27 cellular contexts compared by ENCODE assay signal in the genomic region with DNA sequence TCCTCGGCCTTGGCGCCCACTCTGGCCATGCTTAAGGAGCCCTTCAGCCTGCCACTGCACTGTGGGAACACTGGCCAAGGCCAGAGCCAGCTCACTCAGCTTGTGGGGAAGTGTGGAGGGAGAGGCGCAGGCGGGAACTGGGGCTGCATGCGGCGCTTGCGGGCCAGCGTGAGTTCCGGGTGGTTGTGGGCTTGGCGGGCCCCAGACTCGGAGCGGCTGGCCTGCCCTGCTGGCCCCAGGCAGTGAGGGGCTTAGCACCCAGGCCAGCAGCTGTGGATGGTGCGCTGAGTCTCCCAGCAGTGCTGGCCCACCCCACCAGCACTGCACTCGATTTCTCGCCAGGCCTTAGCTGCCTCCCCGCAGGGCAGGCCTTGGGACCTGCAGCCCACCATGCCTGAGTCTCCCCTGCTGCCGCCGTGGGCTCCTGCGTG. TPM values are rescaled to one million over a fixed set of nuclear protein-coding genes. Genes with fewer than 3 reads are reported as not detected.
DNase-seq lines count a peak whose midpoint lies in the region; ATAC-seq, FAIRE-seq and TF ChIP-seq lines count a peak whose summit lies in the region.
"Had no signal": no experiment of that assay in that cellular context is flagged by ENCODE, and none has a peak within 500 bp of the region (broad histone marks: within the 10 kb centered on the region; RNA-seq: fewer than 3 reads in every experiment).

No MANE protein-coding gene starts in this region.

- WGBS in K562 (ENCODE audit: insufficient coverage, low coverage, missing lambda C conversion rate) = 42% methylated on average over 14 of the region's 19 CpGs
- 88% methylated on average over 13 of the region's 19 CpGs; no CpG with 5 or more reads in 1 of the 2 experiments for WGBS in H1 (ENCODE audit: extremely low coverage in 1 of 2, insufficient coverage in 1 of 2, insufficient read length in 1 of 2, insufficient replicate concordance in 2 of 2, low coverage in 1 of 2, low lambda C conversion rate in 2 of 2, missing lambda C conversion rate in 1 of 2), 2 experiments

- H3K27me3 Mint-ChIP-seq in osteocyte (ENCODE audit: unreplicated experiment) = no peaks in the 10 kb centered on the region
- H3K27me3 Mint-ChIP-seq: CD4-positive, alpha-beta memory T cell; CD4-positive, CD25-positive, alpha-beta regulatory T cell had no signal

- POLR2A ChIA-PET in K562 (lab: Yijun Ruan, JAX) = interaction anchor here (0.6 to 2.0 kb wide), 2 partner anchors 13 to 15 kb away, joined by 4 to 5 read pairs; no protein-coding TSS in a partner anchor
- POLR2A ChIA-PET in H1 (lab: Charles Lee; ENCODE audit: partially characterized antibody) = no interaction called here

- intact Hi-C loops in K562 (cut with micrococcal nuclease) = no loop called here

- no peak overlapping the region for H2BK120ac ChIP-seq in H1 (replicated peaks; ENCODE audit: low read depth, low read length)

- H3K9ac ChIP-seq in K562 (ENCODE audit: insufficient read depth in 1 of 2, low read depth in 2 of 2, low read length in 2 of 2) = no peak overlapping the region
- H3K9ac ChIP-seq in H1 (replicated peaks in 1 of 4; ENCODE audit: extremely low read depth in 1 of 4, low read depth in 3 of 4, low read length in 3 of 4) = no peak overlapping the region
- H3K9ac ChIP-seq: BLaER1 had no signal

- H3K9me3 Mint-ChIP-seq in osteocyte (ENCODE audit: unreplicated experiment) = no peaks in the 10 kb centered on the region

- H2BK20ac ChIP-seq in H1 (ENCODE audit: low read length) = no peak overlapping the region

- no peak overlapping the region for H3K23ac ChIP-seq in H1 (ENCODE audit: insufficient read length)

- no peak overlapping the region for H3K4me3 ChIP-seq in K562
- H3K4me3 ChIP-seq in H1 (ENCODE audit: extremely low read depth in 1 of 4, insufficient read depth in 2 of 4, low read depth in 3 of 4, low read length in 4 of 4) = no peak overlapping the region
- H3K4me3 ChIP-seq: BLaER1, GM12878 had no signal

- no peaks in the 10 kb centered on the region for H3K79me1 ChIP-seq in H1 (ENCODE audit: low read depth, low read length)

- peaks cover 17% of the 10 kb centered on the region for H3K36me3 Mint-ChIP-seq in osteocyte (ENCODE audit: unreplicated experiment)

- H3K4me2 ChIP-seq in K562 (ENCODE audit: insufficient read depth, low read length) = no peak overlapping the region
- no peak overlapping the region for H3K4me2 ChIP-seq in H1 (ENCODE audit: insufficient read depth in 1 of 2, low read depth in 2 of 2, low read length in 2 of 2)
- H3K4me2 ChIP-seq: BLaER1 had no signal

- DNase-seq in K562 (ENCODE audit: extremely low read depth in 1 of 4, low spot score in 3 of 4) (no peak), H1 (ENCODE audit: low read depth in 1 of 2, low spot score in 2 of 2) (no peak), osteocyte (ENCODE audit: extremely low spot score, unreplicated experiment) (peak; percentile 81), kidney tubule cell (ENCODE audit: low spot score) (no peak)
- DNase-seq: 8988T; ACHN; BE2C; C1 segment of cervical spinal cord; CD4-positive, alpha-beta memory T cell; CD4-positive, CD25-positive, alpha-beta regulatory T cell; CD8-positive, alpha-beta memory T cell; COR-L47; DMS 273 treated with DMSO at 0.1 percent for 48 hours; DMS153; DMS53; DMS79; DND-41; EL; GDM1 had no signal

- in situ Hi-C loops in K562 (cut with MboI) = no loop called here

- H2AK5ac ChIP-seq in H1 (ENCODE audit: low read depth, low read length) = no peak overlapping the region

- H2AFZ ChIP-seq in K562 (ENCODE audit: low read depth, low read length) = no peak overlapping the region
- H2AFZ ChIP-seq in H1 (ENCODE audit: low read length) = no peak overlapping the region

- no peak overlapping the region for H3K4ac ChIP-seq in H1 (replicated peaks; ENCODE audit: insufficient read length, low read depth, low read length)

- no peaks in the 10 kb centered on the region for H3K23me2 ChIP-seq in H1 (ENCODE audit: low read depth, low read length)

- ATAC-seq in K562 (no peak), GM18870 (IDR thresholded peaks at IDR 0.05; ENCODE audit: unreplicated experiment) (no peak)
- ATAC-seq: GM12878 had no signal

- H4K8ac ChIP-seq in H1 (ENCODE audit: extremely low read depth, insufficient read depth, low read length) = 0 out of 2 replicates have a peak overlapping the region, but pooled peaks have one; percentile 25

- H3K9me3 ChIP-seq in K562 (replicated peaks; ENCODE audit: control insufficient read depth, insufficient read depth, low read depth, low read length) = peaks cover 4% of the 10 kb centered on the region; the same call in 1 of the 2 replicates
- H3K9me3 ChIP-seq in H1 (ENCODE audit: insufficient read depth in 2 of 2, low read depth in 1 of 2, low read length in 1 of 2) = peaks cover 0 to 16% of the 10 kb centered on the region in 2 experiments; a peak in 2 of 4 replicates
- H3K9me3 ChIP-seq: BE2C had no signal

- FAIRE-seq in K562 (lab: Jason Lieb, UNC) (no peak), H1 (lab: Jason Lieb, UNC) (no peak)
- FAIRE-seq: A204.1, GM12878, GM12892, GM18507, GM19239 had no signal

- H3K4me1 ChIP-seq in K562 (replicated peaks in 1 of 2; ENCODE audit: control insufficient read depth in 2 of 2, insufficient read depth in 2 of 2, low read length in 2 of 2) = no peaks in the 10 kb centered on the region; a peak in 2 of 5 replicates
- no peaks in the 10 kb centered on the region for H3K4me1 ChIP-seq in H1 (replicated peaks in 1 of 4; ENCODE audit: control insufficient read depth in 3 of 4, insufficient read depth in 4 of 4, low read length in 3 of 4)
- H3K4me1 ChIP-seq: BE2C had no signal

- no peaks in the 10 kb centered on the region for H4K20me1 ChIP-seq in K562 (replicated peaks; ENCODE audit: control insufficient read depth, insufficient read depth, low read length)
- no peaks in the 10 kb centered on the region for H4K20me1 ChIP-seq in H1 (replicated peaks in 1 of 2; ENCODE audit: control insufficient read depth in 1 of 2, insufficient read depth in 2 of 2, low read length in 2 of 2)
- H4K20me1 ChIP-seq: BLaER1 had no signal

- no peak overlapping the region for H3K14ac ChIP-seq in H1 (ENCODE audit: insufficient read length)

- TF ChIP-seq EP300 in K562 (IDR thresholded peaks at IDR 0.05; ENCODE audit: low read length) (no peak), H1 (IDR thresholded peaks at IDR 0.05; ENCODE audit: borderline replicate concordance in 1 of 2, low read depth in 2 of 2, low read length in 2 of 2) (no peak)

- H2BK15ac ChIP-seq in H1 (ENCODE audit: low read length) = no peak overlapping the region

- no peak overlapping the region for H2BK12ac ChIP-seq in H1 (ENCODE audit: low read depth, low read length)

- H3K4me3 Mint-ChIP-seq in osteocyte (ENCODE audit: unreplicated experiment) = no peak overlapping the region
- H3K4me3 Mint-ChIP-seq: CD14-positive monocyte; CD4-positive, alpha-beta memory T cell; CD4-positive, CD25-positive, alpha-beta regulatory T cell had no signal

- H3K27ac ChIP-seq in K562 (ENCODE audit: extremely low read depth, low read depth, low read length) (no peak overlapping the region), H1 (ENCODE audit: low read depth, low read length) (no peak overlapping the region)
- H3K27ac ChIP-seq: BLaER1 had no signal

- no peaks in the 10 kb centered on the region for H3K79me2 ChIP-seq in K562 (ENCODE audit: control insufficient read depth, insufficient read depth, low read length)
- no peaks in the 10 kb centered on the region for H3K79me2 ChIP-seq in H1 (ENCODE audit: control insufficient read depth in 1 of 2, insufficient read depth in 2 of 2, low read length in 2 of 2)

- H2BK5ac ChIP-seq in H1 (ENCODE audit: low read depth, low read length) = no peak overlapping the region

- no peak for TF ChIP-seq POLR2A in K562 (conservative IDR thresholded peaks at IDR 0.05)
- TF ChIP-seq POLR2A in H1 (IDR thresholded peaks at IDR 0.05; ENCODE audit: control extremely low read depth in 1 of 2, low read depth in 2 of 2, low read length in 2 of 2) = no peak

- H3K27ac Mint-ChIP-seq in osteocyte (ENCODE audit: unreplicated experiment) = no peak overlapping the region
- H3K27ac Mint-ChIP-seq: CD14-positive monocyte; CD4-positive, alpha-beta memory T cell; CD4-positive, CD25-positive, alpha-beta regulatory T cell; CD8-positive, alpha-beta memory T cell had no signal

- no peaks in the 10 kb centered on the region for H3K9me1 ChIP-seq in K562 (ENCODE audit: control insufficient read depth, insufficient read depth, low read length)

- no peak for TF ChIP-seq CTCF in K562 (IDR thresholded peaks at IDR 0.05 in 2 of 3, conservative IDR thresholded peaks at IDR 0.05 in 1 of 3; ENCODE audit: insufficient read depth in 2 of 3, low read depth in 1 of 3, low read length in 3 of 3)
- TF ChIP-seq CTCF in H1 (IDR thresholded peaks at IDR 0.05; ENCODE audit: control extremely low read depth in 1 of 3, insufficient read depth in 1 of 3, low read depth in 1 of 3, low read length in 3 of 3) = no peak
- TF ChIP-seq CTCF in osteocyte (IDR thresholded peaks at IDR 0.05) = no peak

- BruUV-seq in K562 (replicated peaks; lab: Mats Ljungman, UMichigan) = no TSS peak

- H3K18ac ChIP-seq in H1 (ENCODE audit: extremely low read depth, low read length) = no peak overlapping the region

- H3K36me3 ChIP-seq in K562 (ENCODE audit: control insufficient read depth, insufficient read depth, low read length) = no peaks in the 10 kb centered on the region
- peaks cover 0 to 14% (median 2%) of the 10 kb centered on the region in 4 experiments; a peak in 2 of 8 replicates for H3K36me3 ChIP-seq in H1 (ENCODE audit: control insufficient read depth in 2 of 4, insufficient read depth in 4 of 4, low read length in 3 of 4)
- H3K36me3 ChIP-seq: BE2C, BLaER1 had no signal

- H3K27me3 ChIP-seq in K562 (ENCODE audit: control insufficient read depth in 2 of 2, insufficient read depth in 2 of 2, low read length in 2 of 2) (no peaks in the 10 kb centered on the region), H1 (replicated peaks in 1 of 4; ENCODE audit: control insufficient read depth in 3 of 4, extremely low read depth in 1 of 4, insufficient read depth in 3 of 4, low read length in 3 of 4) (no peaks in the 10 kb centered on the region)
- H3K27me3 ChIP-seq: BE2C, BLaER1 had no signal

- CTCF ChIA-PET in K562 (lab: Yijun Ruan, JAX; ENCODE audit: low intra/inter-chr PET ratio) (no interaction called here), H1 (lab: Charles Lee; ENCODE audit: partially characterized antibody) (interaction anchor here (1.1 kb wide), 1 partner anchor 80 kb away, joined by 3 read pairs; no protein-coding TSS in a partner anchor)

- TF ChIP-seq RAD21 in K562 (CRISPR knock-in tag; conservative IDR thresholded peaks at IDR 0.05 in 1 of 2, IDR thresholded peaks at IDR 0.05 in 1 of 2) (no peak), H1 (IDR thresholded peaks at IDR 0.05 in 1 of 2, conservative IDR thresholded peaks at IDR 0.05 in 1 of 2; ENCODE audit: low read depth in 2 of 2, low read length in 2 of 2) (no peak)

- peaks cover under 1% of the 10 kb centered on the region for H3K4me1 Mint-ChIP-seq in osteocyte (ENCODE audit: unreplicated experiment)
- H3K4me1 Mint-ChIP-seq: CD8-positive, alpha-beta memory T cell had no signal

- no peak overlapping the region for H3K56ac ChIP-seq in H1 (replicated peaks; ENCODE audit: insufficient read length, low read depth, low read length)

- H4K5ac ChIP-seq in H1 (ENCODE audit: insufficient read length, low read depth, low read length) = no peak overlapping the region

- H4K91ac ChIP-seq in H1 (replicated peaks; ENCODE audit: insufficient read length, low read length) = no peak overlapping the region

RNA-seq across cellular contexts. Expression of gene UBP1, which starts 13.1 kb away (rescaled TPM):
- 238 and 355 TPM in 2 replicates for total RNA-seq in K562 (2011; cell fraction: chromatin; rRNA removed; ENCODE audit: low replicate concordance)
- 95.6 and 112 TPM in 2 replicates for total RNA-seq in K562 (2011; cell fraction: nucleolus; rRNA removed)
- 131 and 137 TPM in 2 replicates for total RNA-seq in K562 (2011; cell fraction: nucleoplasm; rRNA removed)
- total RNA-seq in K562 (2014; rRNA removed) = 46.6 and 56.7 TPM in 2 replicates
- 64.0 and 66.0 TPM in 2 replicates for total RNA-seq in K562 (2014; rRNA removed; fragmentation: Illumina TruSeq; extraction: Trizol)
- 78.5 and 85.2 TPM in 2 replicates for total RNA-seq in K562 (2015; rRNA removed; fragmentation: Illumina TruSeq; extraction: Trizol)
- 79.6 and 81.0 TPM in 2 replicates for total RNA-seq in K562 (2021)
- 111 and 139 TPM in 2 replicates for polyA plus RNA-seq in K562 (2011; rRNA removed)
- 33.3 and 46.7 TPM in 2 replicates for polyA plus RNA-seq in K562 (2011; cell fraction: cytosol; rRNA removed)
- 222 and 235 TPM in 2 replicates for polyA plus RNA-seq in K562 (2011; cell fraction: nucleus; rRNA removed)
- 42.8 and 72.4 TPM in 2 replicates for polyA plus RNA-seq in K562 (2012)
- polyA plus RNA-seq in K562 (2014; fragmentation: Illumina TruSeq; extraction: Trizol) = 117 and 143 TPM in 2 replicates
- polyA plus RNA-seq in K562 (2014; fragmentation: Nextera tagmentation; extraction: Ambion mirVana) = 10 to 100 TPM; 13.6 to 17.4 TPM
- polyA plus RNA-seq in K562 (2014; rRNA removed) = 87.5 and 109 TPM in 2 replicates
- polyA minus RNA-seq in K562 (2011; rRNA and poly(A)+ RNA removed) = 143 and 157 TPM in 2 replicates
- 43.0 and 60.2 TPM in 2 replicates for polyA minus RNA-seq in K562 (2011; cell fraction: cytosol; rRNA and poly(A)+ RNA removed)
- 75.7 and 104 TPM in 2 replicates for polyA minus RNA-seq in K562 (2011; cell fraction: nucleus; rRNA and poly(A)+ RNA removed)
- total RNA-seq in H1 (2021; fragmentation: NEBNext Ultra II Directional; extraction: Animal tissue kit (Norgen Biotek cat#: 25700)) = 64.5 and 71.9 TPM in 2 replicates
- 41.4 and 47.3 TPM in 2 replicates for polyA plus RNA-seq in H1 (2011; rRNA removed)
- 71.8 TPM for polyA plus RNA-seq in H1 (2011; cell fraction: cytosol; rRNA removed)
- 165 TPM for polyA plus RNA-seq in H1 (2011; cell fraction: nucleus; rRNA removed)
- polyA plus RNA-seq in H1 (2012, experiment 1 of 2) = 54.7 to 73.7 TPM (median 62.4 TPM) in 4 replicates
- polyA plus RNA-seq in H1 (2012, experiment 2 of 2) = 7.3 TPM
- polyA plus RNA-seq in H1 (2013, experiment 1 of 2) = 68.1 TPM
- polyA plus RNA-seq in H1 (2013, experiment 2 of 2) = 61.2 TPM
- 92.7 and 99.5 TPM in 2 replicates for polyA minus RNA-seq in H1 (2011; rRNA and poly(A)+ RNA removed)
- polyA minus RNA-seq in H1 (2011; cell fraction: cytosol; rRNA and poly(A)+ RNA removed) = 58.2 TPM
- polyA minus RNA-seq in H1 (2011; cell fraction: nucleus; rRNA and poly(A)+ RNA removed) = 124 TPM
- 53.2 and 57.0 TPM in 2 replicates for total RNA-seq in osteocyte
